ENCODE assay signal across 9 cellular contexts in genomic region chr2:61993422-61994024, GRCh38.
DNase-seq lines count a peak whose midpoint lies in the region; ATAC-seq, FAIRE-seq and TF ChIP-seq lines count a peak whose summit lies in the region.
"Had no signal": no experiment of that assay in that cellular context is flagged by ENCODE, and none has a peak within 500 bp of the region (broad histone marks: within the 10 kb centered on the region; RNA-seq: fewer than 3 reads in every experiment).

No MANE protein-coding gene starts in this region.

- H2BK12ac ChIP-seq in H9 (ENCODE audit: insufficient read length, low read depth, low read length): no peak overlapping the region

- H3K4me1 ChIP-seq in H9 (ENCODE audit: insufficient read depth, low read length) (no peaks in the 10 kb centered on the region), K562 (replicated peaks in 1 of 2; ENCODE audit: control insufficient read depth in 2 of 2, insufficient read depth in 2 of 2, low read length in 2 of 2) (peaks cover 0 to 12% of the 10 kb centered on the region in 2 experiments; a peak in 3 of 5 replicates), tibial artery (peaks cover 0 to 8% (median 0%) of the 10 kb centered on the region in 4 donors)

- no peak overlapping the region for H3K27ac Mint-ChIP-seq in H9

- H4K91ac ChIP-seq in H9 (ENCODE audit: insufficient read length, low read depth, low read length): no peak overlapping the region

- H3K4me2 ChIP-seq in H9 (ENCODE audit: insufficient read depth, insufficient read length, low read length) (no peak overlapping the region), K562 (ENCODE audit: insufficient read depth, low read length) (no peak overlapping the region)

- intact Hi-C loops in K562 (cut with micrococcal nuclease): loop anchor here (1.0 to 10.0 kb wide), 4 partner anchors 75 to 419 kb away; no protein-coding TSS in a partner anchor
- intact Hi-C loops in tibial artery (cut with DNase I; ENCODE audit: low total_unique reads): loop anchor here (5.0 kb wide), 1 partner anchor 419 kb away; no protein-coding TSS in a partner anchor

- no CpG with 5 or more reads among the region's 3 CpGs for WGBS in H9 (ENCODE audit: extremely low coverage, insufficient read length, low lambda C conversion rate)
- 0% methylated on average over 1 of the region's 3 CpGs for WGBS in K562 (ENCODE audit: insufficient coverage, low coverage, missing lambda C conversion rate)

- H2BK120ac ChIP-seq in H9 (ENCODE audit: low read depth, low read length, poor library complexity, severe bottlenecking): no peak overlapping the region

- peaks cover 8 to 16% of the 10 kb centered on the region in 2 experiments for H3K4me1 Mint-ChIP-seq in H9

- H3K27ac ChIP-seq in H9 (ENCODE audit: insufficient read length, low read depth, low read length): no peak overlapping the region
- H3K27ac ChIP-seq in K562 (ENCODE audit: extremely low read depth, low read depth, low read length): no peak overlapping the region
- no peak overlapping the region for H3K27ac ChIP-seq in tibial artery
- H3K27ac ChIP-seq: skin epidermis had no signal

- H3T11ph ChIP-seq in H9 (ENCODE audit: low read length): no peak overlapping the region

- TF ChIP-seq POLR2A in K562 (conservative IDR thresholded peaks at IDR 0.05): no peak

- no peaks in the 10 kb centered on the region for H4K20me1 ChIP-seq in H9 (ENCODE audit: control insufficient read depth, insufficient read depth, insufficient read length)
- H4K20me1 ChIP-seq in K562 (replicated peaks; ENCODE audit: control insufficient read depth, insufficient read depth, low read length): no peaks in the 10 kb centered on the region

- CTCF ChIA-PET in K562 (lab: Yijun Ruan, JAX; ENCODE audit: low intra/inter-chr PET ratio): interaction anchor here (0.6 to 3.2 kb wide), 2 partner anchors 162 to 419 kb away, joined by 3 to 28 read pairs; no protein-coding TSS in a partner anchor

- H3K36me3 ChIP-seq in K562 (ENCODE audit: control insufficient read depth, insufficient read depth, low read length) (no peaks in the 10 kb centered on the region), tibial artery (no peaks in the 10 kb centered on the region)

- H2BK5ac ChIP-seq in H9 (ENCODE audit: insufficient read length, low read length): no peak overlapping the region

- no peaks in the 10 kb centered on the region for H3K23me2 ChIP-seq in H9 (ENCODE audit: insufficient read length, low read depth, low read length, poor library complexity, severe bottlenecking)

- H2BK20ac ChIP-seq in H9 (ENCODE audit: low read depth, low read length, poor library complexity, severe bottlenecking): no peak overlapping the region

- H3K27me3 Mint-ChIP-seq in H9 (ENCODE audit: low read depth): no peaks in the 10 kb centered on the region

- TF ChIP-seq CTCF in H9 (conservative IDR thresholded peaks at IDR 0.05): peak; percentile 85
- peak; percentile 55 to 91 (median 71); a peak in 5 of 6 replicates for TF ChIP-seq CTCF in K562 (IDR thresholded peaks at IDR 0.05 in 2 of 3, conservative IDR thresholded peaks at IDR 0.05 in 1 of 3; ENCODE audit: insufficient read depth in 2 of 3, low read depth in 1 of 3, low read length in 3 of 3)
- TF ChIP-seq CTCF in tibial artery (IDR thresholded peaks at IDR 0.05): peak; percentile 64 to 69
- peak in 1 of 3 donors; percentile 17 for TF ChIP-seq CTCF in omental fat pad (IDR thresholded peaks at IDR 0.05)

- H3K9ac ChIP-seq in H9 (ENCODE audit: extremely low read depth, insufficient read length, low read length): no peak overlapping the region
- H3K9ac ChIP-seq in K562 (ENCODE audit: insufficient read depth in 1 of 2, low read depth in 2 of 2, low read length in 2 of 2): no peak overlapping the region

- no peak overlapping the region for H3K23ac ChIP-seq in H9 (ENCODE audit: insufficient read length, low read depth, low read length)

- peaks cover 0 to 6% (median 1%) of the 10 kb centered on the region in 3 experiments; a peak in 2 of 7 replicates for H3K36me3 Mint-ChIP-seq in H9 (ENCODE audit: insufficient read depth in 1 of 3, low read depth in 3 of 3)

- H3K79me2 ChIP-seq in H9 (ENCODE audit: insufficient read depth, low read length): no peaks in the 10 kb centered on the region
- H3K79me2 ChIP-seq in K562 (ENCODE audit: control insufficient read depth, insufficient read depth, low read length): no peaks in the 10 kb centered on the region

- in situ Hi-C loops in K562 (cut with MboI): no loop called here

- no peaks in the 10 kb centered on the region for H3K9me3 Mint-ChIP-seq in H9

- H4K5ac ChIP-seq in H9 (ENCODE audit: insufficient read length, low read depth, low read length): no peak overlapping the region

- H3K4ac ChIP-seq in H9 (ENCODE audit: low read depth, low read length): no peak overlapping the region

- no peak overlapping the region for H3K4me3 Mint-ChIP-seq in H9

- no peaks in the 10 kb centered on the region for H3K79me1 ChIP-seq in H9 (ENCODE audit: insufficient read depth, low read depth, low read length, poor library complexity, severe bottlenecking)

- H3K4me3 ChIP-seq in K562 (no peak overlapping the region), tibial artery (no peak overlapping the region)
- H3K4me3 ChIP-seq: skin epidermis had no signal

- H3K18ac ChIP-seq in H9 (ENCODE audit: insufficient read length, low read depth, low read length): no peak overlapping the region

- H2AK5ac ChIP-seq in H9 (ENCODE audit: insufficient read length, low read length): no peak overlapping the region

- no peak overlapping the region for H3K14ac ChIP-seq in H9 (ENCODE audit: insufficient read depth, low read length)

- peak; percentile 24 for DNase-seq in DMS153 treated with DMSO at 0.1 percent for 48 hours (lab: John Stamatoyannopoulos, UW; ENCODE audit: unreplicated experiment)
- no peak for DNase-seq in H9
- peak; percentile 35 for DNase-seq in NCI-H69 (lab: John Stamatoyannopoulos, UW)
- peak; percentile 26 to 68 (median 41) for DNase-seq in K562 (ENCODE audit: extremely low read depth in 1 of 4, low spot score in 3 of 4)
- DNase-seq in iris pigment epithelial cell (ENCODE audit: low read depth): peak; percentile 60
- no peak for DNase-seq in tibial artery
- DNase-seq in omental fat pad (ENCODE audit: low spot score): no peak
- DNase-seq in GM19240 (ENCODE audit: insufficient read length, low spot score): no peak

- ATAC-seq in K562 (peak; percentile 87), omental fat pad (ENCODE audit: low FRiP score) (no peak)

- POLR2A ChIA-PET in K562 (lab: Yijun Ruan, JAX): no interaction called here

- TF ChIP-seq RAD21 in K562 (CRISPR knock-in tag; conservative IDR thresholded peaks at IDR 0.05 in 1 of 2, IDR thresholded peaks at IDR 0.05 in 1 of 2): peak; percentile 91 to 94

- H3K56ac ChIP-seq in H9 (ENCODE audit: insufficient read length, low read depth, low read length): no peak overlapping the region

- H3K27me3 ChIP-seq in H9 (ENCODE audit: insufficient read depth, low read length) (no peaks in the 10 kb centered on the region), K562 (ENCODE audit: control insufficient read depth in 2 of 2, insufficient read depth in 2 of 2, low read length in 2 of 2) (no peaks in the 10 kb centered on the region), tibial artery (no peaks in the 10 kb centered on the region)

- no peak for TF ChIP-seq EP300 in K562 (IDR thresholded peaks at IDR 0.05; ENCODE audit: low read length)

- no peaks in the 10 kb centered on the region for H3K9me3 ChIP-seq in H9 (ENCODE audit: control insufficient read depth, low read depth, low read length)
- H3K9me3 ChIP-seq in K562 (replicated peaks; ENCODE audit: control insufficient read depth, insufficient read depth, low read depth, low read length): no peaks in the 10 kb centered on the region
- no peaks in the 10 kb centered on the region for H3K9me3 ChIP-seq in tibial artery

- H2AFZ ChIP-seq in H9 (ENCODE audit: low read length): no peak overlapping the region
- H2AFZ ChIP-seq in K562 (ENCODE audit: low read depth, low read length): no peak overlapping the region

- no peaks in the 10 kb centered on the region for H3K9me1 ChIP-seq in K562 (ENCODE audit: control insufficient read depth, insufficient read depth, low read length)

- no TSS peak for BruUV-seq in K562 (replicated peaks; lab: Mats Ljungman, UMichigan)

- no peak overlapping the region for H2BK15ac ChIP-seq in H9 (ENCODE audit: low read depth, low read length)

- FAIRE-seq in K562 (lab: Jason Lieb, UNC): peak; percentile 70

- H4K8ac ChIP-seq in H9 (replicated peaks; ENCODE audit: insufficient read length, low read depth, low read length): no peak overlapping the region

TF ChIP-seq in K562, 482 proteins besides CTCF, POLR2A, EP300 and RAD21 (continues in another document):
- TF ChIP-seq IRF2 (CRISPR knock-in tag; IDR thresholded peaks at IDR 0.05) (no peak), EHMT2 (IDR thresholded peaks at IDR 0.05) (no peak), RCOR1 (IDR thresholded peaks at IDR 0.05; ENCODE audit: borderline replicate concordance in 1 of 2, low read depth in 2 of 2, low read length in 2 of 2) (0 out of 4 replicates have a peak, but pooled peaks of 1 of the 2 experiments have one; percentile 11), SMC3 (conservative IDR thresholded peaks at IDR 0.05; ENCODE audit: insufficient read depth, low read depth, low read length) (peak; percentile 71), ATF6 (CRISPR knock-in tag; IDR thresholded peaks at IDR 0.05) (no peak), ZNF197 (CRISPR knock-in tag; IDR thresholded peaks at IDR 0.05; ENCODE audit: low read depth) (no peak)

Comparison
In these comparisons a context has a peak if more than half of its experiments do, and no peak if none do; other contexts are left out.
1. DNase-seq: peak in DMS153 treated with DMSO at 0.1 percent for 48 hours (single experiment), NCI-H69 (single experiment), K562 (4 of 4) and iris pigment epithelial cell (single experiment); none in H9 (single experiment), tibial artery (0 of 2), omental fat pad (single experiment) and GM19240 (single experiment).